ENCODE assay signal across 1 cellular context in the genomic region with DNA sequence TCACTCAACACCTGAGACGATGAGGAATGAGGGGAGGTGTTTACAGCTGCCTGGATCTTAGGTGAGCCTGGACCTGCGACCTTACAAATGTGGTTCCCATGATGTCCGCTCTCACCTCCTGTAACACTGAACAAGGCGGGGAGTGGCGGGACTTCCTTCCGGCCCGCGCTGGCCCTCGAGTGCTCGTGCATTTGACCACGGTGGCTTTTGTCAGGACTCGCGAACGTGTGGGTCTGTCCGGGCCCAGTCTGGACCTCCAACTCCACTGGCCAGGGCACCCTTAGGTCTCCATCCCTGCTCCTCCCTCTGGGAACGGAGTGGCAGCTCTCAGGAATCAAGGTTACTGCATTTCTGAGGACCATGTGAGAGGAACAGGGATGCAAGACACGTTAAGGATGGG.
TF ChIP-seq lines count a peak whose summit lies in the region.

No MANE protein-coding gene starts in this region.

TF ChIP-seq in H1, 55 proteins besides CTCF, POLR2A, EP300 and RAD21 (continued from another document):
- TF ChIP-seq, protein P1, sequence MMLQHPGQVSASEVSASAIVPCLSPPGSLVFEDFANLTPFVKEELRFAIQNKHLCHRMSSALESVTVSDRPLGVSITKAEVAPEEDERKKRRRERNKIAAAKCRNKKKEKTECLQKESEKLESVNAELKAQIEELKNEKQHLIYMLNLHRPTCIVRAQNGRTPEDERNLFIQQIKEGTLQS (IDR thresholded peaks at IDR 0.05; ENCODE audit: insufficient read depth, low read depth, low read length), result no peak
- TF ChIP-seq TEAD4 (IDR thresholded peaks at IDR 0.05; ENCODE audit: low read depth, low read length) (no peak), TAF7 (optimal IDR thresholded peaks at IDR 0.05; ENCODE audit: borderline replicate concordance, low read depth, low read length) (no peak), CTBP2 (IDR thresholded peaks at IDR 0.05; ENCODE audit: borderline replicate concordance, insufficient read depth, insufficient read length, low read length) (no peak)
- TF ChIP-seq, protein P2, sequence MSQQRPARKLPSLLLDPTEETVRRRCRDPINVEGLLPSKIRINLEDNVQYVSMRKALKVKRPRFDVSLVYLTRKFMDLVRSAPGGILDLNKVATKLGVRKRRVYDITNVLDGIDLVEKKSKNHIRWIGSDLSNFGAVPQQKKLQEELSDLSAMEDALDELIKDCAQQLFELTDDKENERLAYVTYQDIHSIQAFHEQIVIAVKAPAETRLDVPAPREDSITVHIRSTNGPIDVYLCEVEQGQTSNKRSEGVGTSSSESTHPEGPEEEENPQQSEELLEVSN (IDR thresholded peaks at IDR 0.05), result no peak
